In genomic region chr2:11009866-11010265, GRCh38 we compare ENCODE assay signal across 14 cellular contexts.
DNase-seq lines count a peak whose midpoint lies in the region; TF ChIP-seq lines count a peak whose summit lies in the region.
"Had no signal": no experiment of that assay in that cellular context is flagged by ENCODE, and none has a peak within 500 bp of the region (broad histone marks: within the 10 kb centered on the region; RNA-seq: fewer than 3 reads in every experiment).

No MANE protein-coding gene starts in this region.

- intact Hi-C loops in PC-9 (cut with micrococcal nuclease; ENCODE audit: unreplicated experiment), result no loop called here

- peaks cover under 1% of the 10 kb centered on the region; the same call in 1 of the 2 replicates for H3F3A ChIP-seq in PC-9 (ENCODE audit: insufficient read depth, low read depth)

- H3K4me1 Mint-ChIP-seq in endothelial cell (ENCODE audit: unreplicated experiment), result peaks cover 8% of the 10 kb centered on the region

- H3K9me3 ChIP-seq in PC-9 (ENCODE audit: insufficient read depth, low read depth), result no peaks in the 10 kb centered on the region

- H2AFZ ChIP-seq in PC-9, result no peak overlapping the region
- H2AFZ ChIP-seq: GM23338 had no signal

- no peak overlapping the region for H3K4me2 ChIP-seq in PC-9
- H3K4me2 ChIP-seq: GM23338 had no signal

- DNase-seq in NCI-H1694 (lab: John Stamatoyannopoulos, UW) (peak; percentile 99), NCI-H524 treated with DMSO at 0.1 percent for 48 hours (lab: John Stamatoyannopoulos, UW) (peak; percentile 94), endothelial cell (ENCODE audit: low spot score) (no peak), occipital lobe (lab: John Stamatoyannopoulos, UW) (peak; percentile 25), globus pallidus (ENCODE audit: low spot score) (no peak), OCI-M1 (lab: John Stamatoyannopoulos, UW) (no peak), PC-9 (no peak)
- DNase-seq: NCI-H1417, NCI-H2029, NCI-H510A treated with DMSO at 0.1 percent for 48 hours, SIG-M5 had no signal

- peaks cover 2% of the 10 kb centered on the region; the same call in 1 of the 2 replicates for H3K4me1 ChIP-seq in PC-9 (replicated peaks; ENCODE audit: insufficient read depth)

- H3K9me2 ChIP-seq in PC-9 (ENCODE audit: insufficient read depth), result no peaks in the 10 kb centered on the region

- no peaks in the 10 kb centered on the region for H3K27me3 ChIP-seq in PC-9 (ENCODE audit: insufficient read depth, low read depth)

- no peaks in the 10 kb centered on the region for H3K36me3 ChIP-seq in PC-9 (ENCODE audit: low read depth)

- peak overlapping the region; percentile 16 for H3K4me3 Mint-ChIP-seq in endothelial cell (ENCODE audit: unreplicated experiment)
- H3K4me3 Mint-ChIP-seq: CD14-positive monocyte, GM23338 had no signal

- POLR2A ChIA-PET in PC-9 (lab: Charles Lee; ENCODE audit: unreplicated experiment), result no interaction called here

- CTCF ChIA-PET in PC-9 (lab: Charles Lee), result no interaction called here

- H3K27ac ChIP-seq in PC-9, result no peak overlapping the region

- peaks cover 7% of the 10 kb centered on the region for H3K27me3 Mint-ChIP-seq in endothelial cell (ENCODE audit: unreplicated experiment)

- H3K4me3 ChIP-seq in PC-9, result no peak overlapping the region
- H3K4me3 ChIP-seq: GM23338, K562 had no signal

- H3K36me3 Mint-ChIP-seq in endothelial cell (ENCODE audit: low read depth, unreplicated experiment), result no peaks in the 10 kb centered on the region
- H3K36me3 Mint-ChIP-seq: CD14-positive monocyte had no signal

- H4K20me1 ChIP-seq in PC-9 (ENCODE audit: insufficient read depth), result no peaks in the 10 kb centered on the region

- no TSS peak for BruUV-seq in PC-9 (replicated peaks; lab: Mats Ljungman, UMichigan)

- H3K79me2 ChIP-seq in PC-9 (ENCODE audit: low read depth), result no peaks in the 10 kb centered on the region

- TF ChIP-seq CTCF in endothelial cell (IDR thresholded peaks at IDR 0.05; ENCODE audit: unreplicated experiment), result no peak
- TF ChIP-seq CTCF in PC-9 (conservative IDR thresholded peaks at IDR 0.05), result no peak

- peaks cover 5% of the 10 kb centered on the region for H3K9me3 Mint-ChIP-seq in endothelial cell (ENCODE audit: unreplicated experiment)

- no peak overlapping the region for H3K27ac Mint-ChIP-seq in endothelial cell (ENCODE audit: unreplicated experiment)
- H3K27ac Mint-ChIP-seq: CD14-positive monocyte, GM23338 had no signal

Comparison
In these comparisons a context has a peak if more than half of its experiments do, and no peak if none do; other contexts are left out.
1. DNase-seq: peak in NCI-H1694 (single experiment), NCI-H524 treated with DMSO at 0.1 percent for 48 hours (single experiment) and occipital lobe (single experiment); none in endothelial cell (single experiment), globus pallidus (single experiment), OCI-M1 (single experiment) and PC-9 (0 of 2).